Comparison of ENCODE assay signal across 8 cellular contexts in the genomic region with DNA sequence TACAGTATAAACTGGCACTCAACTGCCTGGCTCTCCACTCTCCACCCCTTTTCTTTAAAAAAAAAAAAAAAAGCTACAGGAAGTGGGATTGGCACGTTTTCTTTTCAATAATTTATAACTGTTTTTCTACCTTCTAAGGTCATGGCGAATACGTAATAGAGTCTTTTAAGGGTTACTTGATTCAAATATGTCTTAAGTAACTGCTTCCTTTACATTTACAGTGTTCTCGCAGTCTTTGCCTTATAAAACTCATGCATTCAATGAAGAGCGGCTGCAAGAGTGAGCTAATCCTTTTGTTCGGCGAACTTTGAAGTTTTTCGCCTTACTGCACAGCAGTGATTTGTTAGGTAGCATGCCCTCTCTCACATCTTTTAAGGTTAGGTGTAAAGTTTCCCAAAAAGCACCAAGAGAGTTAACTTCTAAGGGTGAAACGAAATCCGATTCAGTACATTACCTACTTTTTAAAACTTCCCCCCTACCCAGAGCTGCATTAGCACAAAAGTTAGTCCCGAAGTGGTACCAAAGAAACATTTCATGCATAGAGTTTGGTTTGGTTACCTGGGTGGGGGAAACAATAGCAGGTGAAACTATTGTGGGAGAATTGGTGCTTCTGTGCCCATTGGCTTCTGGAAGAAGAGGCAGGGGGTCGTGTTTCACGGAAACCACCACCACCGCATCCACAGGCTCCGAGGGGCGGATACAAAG. TPM values are rescaled to one million over a fixed set of nuclear protein-coding genes. Genes with fewer than 3 reads are reported as not detected.
DNase-seq lines count a peak whose midpoint lies in the region; ATAC-seq and TF ChIP-seq lines count a peak whose summit lies in the region.

No MANE protein-coding gene starts in this region.

- intact Hi-C loops in cardiac septum (cut with DNase I), result loop anchor here (5.0 kb wide), 1 partner anchor 34 kb away; no protein-coding TSS in a partner anchor

- no peak for ATAC-seq in GM19035 (IDR thresholded peaks at IDR 0.05; ENCODE audit: unreplicated experiment)

- H3K36me3 ChIP-seq in right atrium auricular region, result no peaks in the 10 kb centered on the region
- no peaks in the 10 kb centered on the region for H3K36me3 ChIP-seq in adipocyte (ENCODE audit: control insufficient read depth, insufficient read depth, low read length, severe bottlenecking)
- H3K36me3 ChIP-seq in suprapubic skin, result no peaks in the 10 kb centered on the region

- no peak for TF ChIP-seq POLR2A in suprapubic skin (IDR thresholded peaks at IDR 0.05)

- H3K27me3 ChIP-seq in right atrium auricular region, result no peaks in the 10 kb centered on the region
- peaks cover 12% of the 10 kb centered on the region for H3K27me3 ChIP-seq in adipocyte (replicated peaks; ENCODE audit: control insufficient read depth, insufficient read depth, low read length)
- peaks cover 17% of the 10 kb centered on the region for H3K27me3 ChIP-seq in suprapubic skin

- no peak for DNase-seq in right atrium auricular region (ENCODE audit: low spot score)
- no peak for DNase-seq in cardiac septum (ENCODE audit: low spot score)
- no peak for DNase-seq in adipocyte (ENCODE audit: low read depth)
- DNase-seq in suprapubic skin (ENCODE audit: low spot score in 2 of 2), result no peak
- no peak for DNase-seq in NCI-H187 (lab: John Stamatoyannopoulos, UW)
- no peak for DNase-seq in SKM-1 (lab: John Stamatoyannopoulos, UW; ENCODE audit: unreplicated experiment)

- WGBS in suprapubic skin, result 65% methylated on average over 16 of the region's 16 CpGs

- H3K9me3 ChIP-seq in right atrium auricular region (no peaks in the 10 kb centered on the region), adipocyte (ENCODE audit: control insufficient read depth, low read length) (no peaks in the 10 kb centered on the region), iPS-18c (ENCODE audit: control insufficient read depth, insufficient read depth, low read length) (no peaks in the 10 kb centered on the region), suprapubic skin (no peaks in the 10 kb centered on the region)

- H3K9ac ChIP-seq in adipocyte (ENCODE audit: low read length), result no peak overlapping the region

- H3K4me1 ChIP-seq in right atrium auricular region, result peaks cover 0 to 63% of the 10 kb centered on the region in 2 donors
- H3K4me1 ChIP-seq in adipocyte (ENCODE audit: control insufficient read depth, insufficient read depth, low read length), result peaks cover 22% of the 10 kb centered on the region
- H3K4me1 ChIP-seq in suprapubic skin, result peaks cover 74% of the 10 kb centered on the region

- peak overlapping the region; percentile 93 to 98 for H3K27ac ChIP-seq in right atrium auricular region
- peak overlapping the region; percentile 85 for H3K27ac ChIP-seq in suprapubic skin

- H3K4me3 ChIP-seq in right atrium auricular region (peak overlapping the region; percentile 70 to 75), adipocyte (ENCODE audit: low read length) (peak overlapping the region; percentile 36), iPS-18c (ENCODE audit: insufficient read depth, low read depth, low read length) (peak overlapping the region; percentile 51), suprapubic skin (peak overlapping the region; percentile 74)

- TF ChIP-seq CTCF in right atrium auricular region (IDR thresholded peaks at IDR 0.05) (no peak), suprapubic skin (IDR thresholded peaks at IDR 0.05) (no peak)

- no peak for TF ChIP-seq EP300 in suprapubic skin (IDR thresholded peaks at IDR 0.05)

RNA-seq across cellular contexts. Expression of a gene that starts 2.0 kb away (rescaled TPM):
- total RNA-seq in right atrium auricular region (10 to 100 TPM; 35.1 to 44.4 TPM), cardiac septum (10.1 TPM), suprapubic skin (100 to 1,000 TPM in 1 of 4 donors, 10 to 100 TPM in 3; 31.9 to 104 (median 69.7) TPM)
